ENCODE assay signal across 10 cellular contexts in the genomic region with DNA sequence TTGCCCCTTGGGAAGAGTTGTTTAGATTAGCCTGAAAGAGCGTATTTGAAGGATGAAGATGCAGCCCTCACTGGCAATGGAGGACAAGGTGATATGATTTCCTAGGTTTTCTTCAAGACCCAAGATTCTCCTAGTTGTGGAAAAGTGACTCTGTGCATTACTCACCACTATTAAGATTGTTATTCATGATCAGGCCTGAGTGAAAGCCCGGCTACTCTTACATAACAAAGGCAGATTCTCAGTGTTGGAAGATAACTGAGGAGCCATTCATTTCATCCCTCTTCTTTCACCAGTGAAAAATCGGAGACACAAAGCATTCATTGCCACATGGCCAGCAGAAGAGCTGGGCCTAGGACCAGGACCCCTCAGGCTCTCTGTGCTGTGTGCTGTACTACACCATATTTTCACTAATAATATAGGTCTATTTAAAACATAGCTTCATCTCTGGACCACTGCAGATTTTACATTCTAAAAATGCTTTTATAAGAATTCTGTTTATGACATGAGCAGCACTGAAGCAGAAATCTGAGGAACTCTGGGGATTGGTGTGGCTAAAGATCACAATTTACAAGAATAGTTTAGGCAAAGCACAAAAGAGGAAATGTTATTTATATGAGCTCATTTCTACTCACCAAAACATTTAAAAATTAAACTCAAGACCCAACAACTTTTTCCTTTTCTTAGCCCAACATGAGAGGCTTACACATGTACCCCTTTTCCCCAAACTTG.
DNase-seq lines count a peak whose midpoint lies in the region; ATAC-seq and TF ChIP-seq lines count a peak whose summit lies in the region.
"Had no signal": no experiment of that assay in that cellular context is flagged by ENCODE, and none has a peak within 500 bp of the region (broad histone marks: within the 10 kb centered on the region; RNA-seq: fewer than 3 reads in every experiment).

No MANE protein-coding gene starts in this region.

- ATAC-seq in lower lobe of right lung (no peak), GM18519 (IDR thresholded peaks at IDR 0.05; ENCODE audit: low FRiP score, unreplicated experiment) (no peak), GM21423 (IDR thresholded peaks at IDR 0.05; ENCODE audit: unreplicated experiment) (no peak)

- TF ChIP-seq CTCF in coronary artery (IDR thresholded peaks at IDR 0.05) (no peak), lower lobe of right lung (IDR thresholded peaks at IDR 0.05) (no peak)

- H3K27me3 ChIP-seq in lower lobe of right lung (ENCODE audit: low read depth) = no peaks in the 10 kb centered on the region

- peaks cover 13% of the 10 kb centered on the region for H3K4me1 ChIP-seq in lower lobe of right lung

- intact Hi-C loops in lower lobe of right lung (cut with DNase I) = no loop called here

- no peaks in the 10 kb centered on the region for H3K9me3 ChIP-seq in lower lobe of right lung

- H3K4me3 ChIP-seq in coronary artery = no peak overlapping the region
- H3K4me3 ChIP-seq in lower lobe of right lung = no peak overlapping the region

- peak overlapping the region; percentile 78 to 92 for H3K27ac ChIP-seq in coronary artery
- H3K27ac ChIP-seq in lower lobe of right lung = peak overlapping the region; percentile 8
- H3K27ac ChIP-seq in temporal lobe (ENCODE audit: low read depth, low read length) = peak overlapping the region; percentile 83

- DNase-seq in MV-4-11 (lab: John Stamatoyannopoulos, UW) = peak; percentile 15
- no peak for DNase-seq in coronary artery (ENCODE audit: low spot score)
- DNase-seq in lower lobe of right lung = no peak
- DNase-seq in NCI-H146 treated with DMSO at 0.1 percent for 48 hours (lab: John Stamatoyannopoulos, UW; ENCODE audit: unreplicated experiment) = no peak
- DNase-seq: NCI-H1436; stimulated activated naive CD4-positive, alpha-beta T cell; T-helper 9 cell had no signal

- no peaks in the 10 kb centered on the region for H3K36me3 ChIP-seq in lower lobe of right lung

Comparison
In these comparisons a context has a peak if more than half of its experiments do, and no peak if none do; other contexts are left out.
1. H3K27ac ChIP-seq: peak in every context shown above with its lines; median percentile 85 in coronary artery; 83 in temporal lobe; 8 in lower lobe of right lung.